In the genomic region with DNA sequence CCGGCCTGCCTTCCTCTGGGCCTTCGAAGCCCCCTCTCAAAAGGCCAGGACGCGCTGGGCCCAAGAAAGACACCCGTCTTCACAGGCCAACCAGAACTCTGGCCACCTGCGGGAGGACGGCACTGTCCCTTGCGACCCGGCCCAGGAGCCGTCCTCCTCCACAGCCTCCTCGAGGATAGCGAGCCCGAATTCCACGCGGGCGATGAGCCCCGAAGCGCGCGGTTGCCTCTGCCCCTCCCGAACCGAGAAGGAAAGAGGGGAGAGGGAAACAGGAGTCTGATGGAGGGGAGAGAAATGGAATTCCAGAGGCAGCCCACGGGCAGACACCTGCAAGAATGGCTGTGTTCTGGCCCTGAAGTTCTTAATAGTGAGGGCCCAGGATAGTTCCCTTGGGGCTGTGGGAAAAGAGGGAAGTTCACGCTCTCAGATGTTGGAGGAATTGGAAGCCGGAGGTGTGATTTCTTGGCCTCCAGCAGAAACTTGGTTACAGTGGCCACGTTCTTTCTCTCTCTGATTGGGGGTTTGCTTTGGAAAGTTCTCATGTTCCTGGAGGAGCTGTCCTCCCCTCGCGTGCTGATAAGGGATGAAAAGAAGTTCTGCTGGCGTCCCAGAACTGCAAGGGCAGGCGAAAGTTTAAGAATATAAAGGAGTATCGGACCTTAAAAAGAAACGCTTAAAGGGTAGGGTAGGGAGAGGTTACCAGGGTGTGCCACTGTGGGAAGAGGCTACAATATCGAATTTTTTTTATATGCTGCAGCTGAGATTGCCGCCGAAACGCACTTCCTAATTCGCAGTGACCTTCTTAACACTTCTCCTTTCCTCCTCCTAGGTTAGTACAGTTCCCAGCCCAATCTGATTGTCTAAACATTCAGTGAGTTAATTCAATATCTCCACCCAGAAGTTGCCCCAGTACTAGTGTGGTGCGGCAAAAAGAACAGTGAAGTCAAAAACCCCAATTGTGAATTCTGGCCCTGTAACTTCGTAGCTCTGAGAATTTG, we compare ENCODE assay signal across 8 cellular contexts.
DNase-seq lines count a peak whose midpoint lies in the region; ATAC-seq lines count a peak whose summit lies in the region.

No MANE protein-coding gene starts in this region.

- DNase-seq in AG08395 (ENCODE audit: low spot score): peak; percentile 43
- DNase-seq in NCI-H146 treated with DMSO at 0.1 percent for 48 hours (lab: John Stamatoyannopoulos, UW; ENCODE audit: unreplicated experiment): no peak
- DNase-seq in OCI-M1 (lab: John Stamatoyannopoulos, UW): no peak
- DNase-seq in NCI-H2196 treated with DMSO at 0.1 percent for 48 hours (lab: John Stamatoyannopoulos, UW; ENCODE audit: unreplicated experiment): no peak

- H3K9ac ChIP-seq in HUES6 (ENCODE audit: low read length) (no peak overlapping the region), duodenal mucosa (ENCODE audit: low read depth in 1 of 2, low read length in 2 of 2) (no peak overlapping the region), muscle layer of colon (ENCODE audit: low read length) (no peak overlapping the region)

- H3K9me3 ChIP-seq in HUES6 (ENCODE audit: control insufficient read depth, insufficient read depth, low read depth, low read length) (no peaks in the 10 kb centered on the region), duodenal mucosa (ENCODE audit: control insufficient read depth in 1 of 2, low read length in 2 of 2) (no peaks in the 10 kb centered on the region), muscle layer of colon (ENCODE audit: low read length) (no peaks in the 10 kb centered on the region)

- no peak overlapping the region for H3K27ac ChIP-seq in HUES6 (ENCODE audit: low read depth, low read length)
- H3K27ac ChIP-seq in duodenal mucosa (ENCODE audit: low read depth, low read length): no peak overlapping the region
- H3K27ac ChIP-seq in muscle layer of colon (ENCODE audit: low read depth, low read length): no peak overlapping the region

- H3K4me1 ChIP-seq in HUES6 (ENCODE audit: control insufficient read depth, insufficient read depth, low read length) (0 out of 2 replicates have a peak, but pooled peaks cover 2% of the 10 kb centered on the region), duodenal mucosa (ENCODE audit: control insufficient read depth in 1 of 2, insufficient read depth in 2 of 2, low read length in 2 of 2) (peaks cover 13 to 16% of the 10 kb centered on the region in 2 donors), muscle layer of colon (ENCODE audit: insufficient read depth, low read length) (peaks cover 19% of the 10 kb centered on the region)

- H3K36me3 ChIP-seq in HUES6 (ENCODE audit: control insufficient read depth, insufficient read depth, low read length) (no peaks in the 10 kb centered on the region), duodenal mucosa (ENCODE audit: control insufficient read depth in 1 of 2, insufficient read depth in 2 of 2, low read length in 2 of 2) (no peaks in the 10 kb centered on the region), muscle layer of colon (ENCODE audit: insufficient read depth, low read length) (no peaks in the 10 kb centered on the region)

- H3K4me3 ChIP-seq in HUES6 (ENCODE audit: low read depth, low read length) (peak overlapping the region; percentile 76), duodenal mucosa (ENCODE audit: low read depth in 1 of 2, low read length in 2 of 2) (peak overlapping the region; percentile 5 to 28), muscle layer of colon (ENCODE audit: low read depth in 1 of 2, low read length in 2 of 2) (peak overlapping the region; percentile 9 to 47)

- no peak for ATAC-seq in HG03469 (IDR thresholded peaks at IDR 0.05; ENCODE audit: unreplicated experiment)

- peaks cover 76% of the 10 kb centered on the region for H3K27me3 ChIP-seq in HUES6 (ENCODE audit: control insufficient read depth, insufficient read depth, low read length)
- H3K27me3 ChIP-seq in duodenal mucosa (ENCODE audit: control insufficient read depth in 1 of 2, insufficient read depth in 2 of 2, low read length in 2 of 2): peaks cover 32 to 60% of the 10 kb centered on the region in 2 donors
- peaks cover 20 to 29% of the 10 kb centered on the region in 2 donors for H3K27me3 ChIP-seq in muscle layer of colon (ENCODE audit: control insufficient read depth in 1 of 2, insufficient read depth in 2 of 2, low read length in 2 of 2)

Comparison
In these comparisons a context has a peak if more than half of its experiments do, and no peak if none do; other contexts are left out.
1. H3K4me3 ChIP-seq: peak in every context shown above with its lines; median percentile 76 in HUES6; 28 in muscle layer of colon; 16 in duodenal mucosa.